Comparison of ENCODE assay signal across 10 cellular contexts in the genomic region with DNA sequence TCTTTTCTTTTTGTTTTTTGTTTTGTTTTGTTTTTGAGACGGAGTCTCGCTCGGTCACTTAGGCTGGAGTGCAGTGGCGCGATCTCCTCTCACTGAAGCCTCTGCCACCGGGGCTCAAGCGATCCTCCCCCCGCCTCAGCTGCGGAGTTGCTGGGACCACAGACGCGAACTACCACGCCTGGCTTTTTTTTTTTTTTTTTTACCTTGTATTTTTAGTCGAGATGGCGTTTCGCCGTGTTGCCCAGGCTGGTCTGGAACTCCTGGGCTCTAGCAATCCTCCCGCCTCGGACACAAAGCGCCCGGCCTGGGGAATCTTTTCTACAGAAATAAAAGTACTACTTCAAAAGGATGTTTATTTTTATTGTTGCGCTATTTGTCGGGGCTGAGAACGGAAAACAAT. TPM values are rescaled to one million over a fixed set of nuclear protein-coding genes. Genes with fewer than 3 reads are reported as not detected.
DNase-seq lines count a peak whose midpoint lies in the region; ATAC-seq, FAIRE-seq and TF ChIP-seq lines count a peak whose summit lies in the region.
"Had no signal": no experiment of that assay in that cellular context is flagged by ENCODE, and none has a peak within 500 bp of the region (broad histone marks: within the 10 kb centered on the region; RNA-seq: fewer than 3 reads in every experiment).

No MANE protein-coding gene starts in this region.

- TF ChIP-seq EP300 in neural cell (conservative IDR thresholded peaks at IDR 0.05; ENCODE audit: poor library complexity, severe bottlenecking), result no peak

- peak in 1 of 5 donors; percentile 7 for DNase-seq in CD4-positive, alpha-beta memory T cell
- peak; percentile 39 for DNase-seq in NCI-H2227 treated with DMSO at 0.1 percent for 48 hours (lab: John Stamatoyannopoulos, UW)
- DNase-seq in RCC 7860 (ENCODE audit: low spot score), result no peak
- no peak for DNase-seq in cortex of kidney (lab: John Stamatoyannopoulos, UW)
- DNase-seq: NCI-H1694 had no signal

- H3K9me2 ChIP-seq in neural cell (ENCODE audit: insufficient read depth, low read length), result no peaks in the 10 kb centered on the region

- H2AFZ ChIP-seq in neural cell (ENCODE audit: low read depth, low read length), result no peak overlapping the region

- H3K27ac Mint-ChIP-seq in CD4-positive, alpha-beta memory T cell, result peak overlapping the region in 5 of 7 donors; percentile 30 to 97 (median 96)
- no peak overlapping the region for H3K27ac Mint-ChIP-seq in brain

- H3K36me3 Mint-ChIP-seq in CD4-positive, alpha-beta memory T cell, result peaks cover 26 to 37% of the 10 kb centered on the region in 2 donors
- peaks cover 38% of the 10 kb centered on the region for H3K36me3 Mint-ChIP-seq in brain

- H3K9me3 Mint-ChIP-seq in CD4-positive, alpha-beta memory T cell, result peaks cover 0 to 3% (median 0%) of the 10 kb centered on the region in 8 donors
- peaks cover 4 to 14% (median 10%) of the 10 kb centered on the region in 5 experiments for H3K9me3 Mint-ChIP-seq in brain

- no peak for FAIRE-seq in RCC 7860 (lab: Jason Lieb, UNC)

- H3K79me2 ChIP-seq in neural cell (replicated peaks; ENCODE audit: insufficient read depth, low read length), result peaks cover 10% of the 10 kb centered on the region

- CTCF ChIA-PET in CD4-positive, alpha-beta memory T cell (lab: Charles Lee; ENCODE audit: partially characterized antibody), result interaction anchor here (1.3 to 1.6 kb wide), 3 partner anchors 38 to 81 kb away, joined by 4 to 6 read pairs (median 4); partner anchors contain the start of genes CTXND2 and MINDY1

- H3K36me3 ChIP-seq in CD4-positive, alpha-beta memory T cell (ENCODE audit: insufficient read depth, low read length), result peaks cover 12% of the 10 kb centered on the region
- peaks cover 6% of the 10 kb centered on the region for H3K36me3 ChIP-seq in neural cell (ENCODE audit: insufficient read depth, low read length)

- ATAC-seq in GM18907 (IDR thresholded peaks at IDR 0.05; ENCODE audit: unreplicated experiment) (no peak), HG02973 (IDR thresholded peaks at IDR 0.05; ENCODE audit: unreplicated experiment) (no peak)

- intact Hi-C loops in CD4-positive, alpha-beta memory T cell (cut with micrococcal nuclease), result loop anchor here (10.0 kb wide), 1 partner anchor 160 kb away; the partner anchor contains the start of gene CTSS

- H3K27me3 ChIP-seq in CD4-positive, alpha-beta memory T cell (ENCODE audit: insufficient read depth, low read length), result no peaks in the 10 kb centered on the region
- no peaks in the 10 kb centered on the region for H3K27me3 ChIP-seq in neural cell (ENCODE audit: insufficient read depth, low read depth, low read length)

- peak overlapping the region in 7 of 8 donors; percentile 94 to 96 (median 96) for H3K4me3 Mint-ChIP-seq in CD4-positive, alpha-beta memory T cell
- H3K4me3 Mint-ChIP-seq in brain, result peak overlapping the region in 4 of 5 experiments; percentile 31 to 100 (median 98)

- H4K20me1 ChIP-seq in neural cell (ENCODE audit: insufficient read depth), result no peaks in the 10 kb centered on the region

- POLR2A ChIA-PET in CD4-positive, alpha-beta memory T cell (lab: Charles Lee; ENCODE audit: partially characterized antibody), result interaction anchor here (1.3 to 1.8 kb wide), 3 partner anchors 32 to 228 kb away, joined by 4 to 5 read pairs (median 4); partner anchors contain the start of gene GOLPH3L

- TF ChIP-seq CTCF in brain (conservative IDR thresholded peaks at IDR 0.05), result no peak
- TF ChIP-seq CTCF in neural cell (IDR thresholded peaks at IDR 0.05; ENCODE audit: poor library complexity, severe bottlenecking), result no peak

- H3K9ac ChIP-seq in neural cell (ENCODE audit: low read length), result no peak overlapping the region

- H3K27me3 Mint-ChIP-seq in CD4-positive, alpha-beta memory T cell, result no peaks in the 10 kb centered on the region
- peaks cover 13% of the 10 kb centered on the region for H3K27me3 Mint-ChIP-seq in brain

- no peaks in the 10 kb centered on the region for H3F3A ChIP-seq in neural cell (ENCODE audit: insufficient read depth, low read length, poor library complexity, severe bottlenecking)

- peaks cover 18 to 38% (median 29%) of the 10 kb centered on the region in 4 donors for H3K4me1 Mint-ChIP-seq in CD4-positive, alpha-beta memory T cell
- peaks cover 28% of the 10 kb centered on the region for H3K4me1 Mint-ChIP-seq in brain

- no peak overlapping the region for H3K27ac ChIP-seq in CD4-positive, alpha-beta memory T cell (ENCODE audit: low read depth, low read length)
- no peak overlapping the region for H3K27ac ChIP-seq in neural cell (ENCODE audit: low read length)

- no peak for TF ChIP-seq RAD21 in neural cell (conservative IDR thresholded peaks at IDR 0.05)

- H3K4me2 ChIP-seq in neural cell (ENCODE audit: low read length), result no peak overlapping the region

- peak overlapping the region in 1 of 2 donors; percentile 97 for H3K4me3 ChIP-seq in CD4-positive, alpha-beta memory T cell (ENCODE audit: low read length in 2 of 2)
- H3K4me3 ChIP-seq in neural cell (ENCODE audit: low read length), result peak overlapping the region; percentile 73

- H3K9me3 ChIP-seq in CD4-positive, alpha-beta memory T cell (ENCODE audit: control insufficient read depth in 1 of 2, low read length in 2 of 2), result no peaks in the 10 kb centered on the region
- no peaks in the 10 kb centered on the region for H3K9me3 ChIP-seq in neural cell (ENCODE audit: low read length)

- H3K4me1 ChIP-seq in CD4-positive, alpha-beta memory T cell (ENCODE audit: insufficient read depth, low read length), result peaks cover 22% of the 10 kb centered on the region

TF ChIP-seq in neural cell, 6 proteins besides CTCF, POLR2A, EP300 and RAD21:
- TF ChIP-seq MXI1 (conservative IDR thresholded peaks at IDR 0.05; ENCODE audit: poor library complexity, severe bottlenecking) (no peak), TAF1 (IDR thresholded peaks at IDR 0.05; ENCODE audit: low read depth) (no peak), SMC3 (conservative IDR thresholded peaks at IDR 0.05; ENCODE audit: poor library complexity) (no peak), EZH2 (IDR thresholded peaks at IDR 0.05; ENCODE audit: borderline replicate concordance, insufficient read depth, low read length, poor library complexity, severe bottlenecking) (no peak), REST (IDR thresholded peaks at IDR 0.05; ENCODE audit: borderline replicate concordance) (no peak), POLR2AphosphoS5 (IDR thresholded peaks at IDR 0.05) (no peak)

RNA-seq across cellular contexts. Expression of gene SETDB1, which starts 1.1 kb away (rescaled TPM):
- 10 to 100 TPM; 71.4 to 72.6 TPM for total RNA-seq in CD4-positive, alpha-beta memory T cell
- polyA plus RNA-seq in CD4-positive, alpha-beta memory T cell, result 10 to 100 TPM in 1 of 2 donors, 1 to 10 TPM in 1; 9.8 to 14.2 TPM
- polyA plus RNA-seq in brain (ENCODE audit: insufficient read depth, low read depth, low replicate concordance) (46.6 TPM), neural cell (39.1 and 51.1 TPM in 2 replicates)
- polyA minus RNA-seq in neural cell, result 76.9 and 79.6 TPM in 2 replicates

RNA-seq across cellular contexts. Expression of gene CTXND2, which starts 38.1 kb away (rescaled TPM):
- not detected for total RNA-seq in CD4-positive, alpha-beta memory T cell
- polyA plus RNA-seq in CD4-positive, alpha-beta memory T cell, result not detected
- polyA plus RNA-seq in brain (ENCODE audit: insufficient read depth, low read depth, low replicate concordance) (not detected), neural cell (not detected in 2 replicates)
- polyA minus RNA-seq in neural cell, result not detected in 2 replicates
- total RNA-seq: sciatic nerve had no signal

RNA-seq across cellular contexts. Expression of gene ARNT, which starts 48.7 kb away (rescaled TPM):
- total RNA-seq in CD4-positive, alpha-beta memory T cell, result 10 to 100 TPM; 36.6 to 37.7 TPM
- polyA plus RNA-seq in CD4-positive, alpha-beta memory T cell, result 10 to 100 TPM; 20.2 to 25.5 TPM
- polyA plus RNA-seq in brain (ENCODE audit: insufficient read depth, low read depth, low replicate concordance) (25.3 TPM), neural cell (17.8 and 17.9 TPM in 2 replicates)
- polyA minus RNA-seq in neural cell, result 32.2 and 33.1 TPM in 2 replicates

RNA-seq across cellular contexts. Expression of gene CERS2, which starts 49.6 kb away (rescaled TPM):
- total RNA-seq in CD4-positive, alpha-beta memory T cell, result 100 to 1,000 TPM; 145 to 149 TPM
- polyA plus RNA-seq in CD4-positive, alpha-beta memory T cell, result 100 to 1,000 TPM; 184 to 206 TPM
- polyA plus RNA-seq in brain (ENCODE audit: insufficient read depth, low read depth, low replicate concordance) (362 TPM), neural cell (39.1 and 49.7 TPM in 2 replicates)
- polyA minus RNA-seq in neural cell, result 32.5 and 33.1 TPM in 2 replicates

RNA-seq across cellular contexts. Expression of gene ANXA9, which starts 57.0 kb away (rescaled TPM):
- total RNA-seq in CD4-positive, alpha-beta memory T cell, result under 1 TPM in 1 of 2 experiments, not detected in 1; 0.17 TPM
- under 1 TPM; 0.23 to 0.33 TPM for polyA plus RNA-seq in CD4-positive, alpha-beta memory T cell
- 2.4 TPM for polyA plus RNA-seq in brain (ENCODE audit: insufficient read depth, low read depth, low replicate concordance)
- not detected in 2 replicates for polyA plus RNA-seq in neural cell
- not detected in 2 replicates for polyA minus RNA-seq in neural cell

Comparison
In these comparisons a context has a peak if more than half of its experiments do, and no peak if none do; other contexts are left out.
1. H3K27ac Mint-ChIP-seq: peak in CD4-positive, alpha-beta memory T cell (5 of 7); none in brain (0 of 5).